Comparison of ENCODE assay signal across 29 cellular contexts in genomic region chr12:109651596-109651995, GRCh38.
"Had no signal": no experiment of that assay in that cellular context is flagged by ENCODE, and none has a peak within 500 bp of the region (broad histone marks: within the 10 kb centered on the region; RNA-seq: fewer than 3 reads in every experiment).

No MANE protein-coding gene starts in this region.

- H3K4me3 Mint-ChIP-seq: stimulated activated effector memory CD8-positive, alpha-beta T cell treated with anti-CD3 and anti-CD28 coated beads, Interleukin-12 subunit alpha, Interleukin-12 subunit beta, amount 100 ng/mL, for 72 hours; stimulated activated memory B cell treated with anti-CD40 and anti-IgM and Interleukin-4, amounts not matched to agents 10 μg/mL and 1 μg/mL and 100 μg/mL, for 72 hours; stimulated activated naive B cell treated with anti-CD40 and anti-IgM and Interleukin-4, amounts not matched to agents 10 μg/mL and 1 μg/mL and 100 μg/mL, for 72 hours; stimulated activated naive CD8-positive, alpha-beta T cell treated with anti-CD3 and anti-CD28 coated beads, Interleukin-15, amount 100 ng/mL, for 72 hours; stimulated activated naive CD8-positive, alpha-beta T cell treated with anti-CD3 and anti-CD28 coated beads, Interleukin-15, Interleukin-2, amounts not matched to agents 100 ng/mL and 50 ng/mL, for 24 hours; type B pancreatic cell had no signal

- H3K4me3 ChIP-seq: stomach, suprapubic skin, testis, thoracic aorta, thyroid gland, tibial artery, tibial nerve, transverse colon, upper lobe of left lung, upper lobe of right lung, uterus, vagina had no signal

- H3K9me3 Mint-ChIP-seq: stimulated activated effector memory CD8-positive, alpha-beta T cell treated with anti-CD3 and anti-CD28 coated beads, Interleukin-12 subunit alpha, Interleukin-12 subunit beta, amount 100 ng/mL, for 72 hours; stimulated activated memory B cell treated with anti-CD40 and anti-IgM and Interleukin-4, amounts not matched to agents 10 μg/mL and 1 μg/mL and 100 μg/mL, for 72 hours; stimulated activated naive B cell treated with anti-CD40 and anti-IgM and Interleukin-4, amounts not matched to agents 10 μg/mL and 1 μg/mL and 100 μg/mL, for 72 hours; stimulated activated naive CD8-positive, alpha-beta T cell treated with anti-CD3 and anti-CD28 coated beads, Interleukin-15, amount 100 ng/mL, for 72 hours; stimulated activated naive CD8-positive, alpha-beta T cell treated with anti-CD3 and anti-CD28 coated beads, Interleukin-15, Interleukin-2, amounts not matched to agents 100 ng/mL and 50 ng/mL, for 24 hours; type B pancreatic cell had no signal

- H3K4me1 Mint-ChIP-seq: stimulated activated effector memory CD8-positive, alpha-beta T cell treated with anti-CD3 and anti-CD28 coated beads, Interleukin-12 subunit alpha, Interleukin-12 subunit beta, amount 100 ng/mL, for 72 hours; stimulated activated memory B cell treated with anti-CD40 and anti-IgM and Interleukin-4, amounts not matched to agents 10 μg/mL and 1 μg/mL and 100 μg/mL, for 72 hours; stimulated activated naive B cell treated with anti-CD40 and anti-IgM and Interleukin-4, amounts not matched to agents 10 μg/mL and 1 μg/mL and 100 μg/mL, for 72 hours; stimulated activated naive CD8-positive, alpha-beta T cell treated with anti-CD3 and anti-CD28 coated beads, Interleukin-15, amount 100 ng/mL, for 72 hours had no signal

- H3K36me3 Mint-ChIP-seq: stimulated activated effector memory CD8-positive, alpha-beta T cell treated with anti-CD3 and anti-CD28 coated beads, Interleukin-12 subunit alpha, Interleukin-12 subunit beta, amount 100 ng/mL, for 72 hours; stimulated activated memory B cell treated with anti-CD40 and anti-IgM and Interleukin-4, amounts not matched to agents 10 μg/mL and 1 μg/mL and 100 μg/mL, for 72 hours; stimulated activated naive B cell treated with anti-CD40 and anti-IgM and Interleukin-4, amounts not matched to agents 10 μg/mL and 1 μg/mL and 100 μg/mL, for 72 hours; type B pancreatic cell had no signal

- H3K27me3 ChIP-seq: testis, thyroid gland, transverse colon, upper lobe of left lung, uterus, vagina had no signal

- H3K36me3 ChIP-seq: stomach, suprapubic skin, thoracic aorta, thyroid gland, tibial artery, tibial nerve, transverse colon, upper lobe of left lung, upper lobe of right lung, uterus, vagina had no signal

- H3K27ac ChIP-seq: stomach, suprapubic skin, testis, thoracic aorta, thyroid gland, tibial artery, tibial nerve, transverse colon, upper lobe of left lung, upper lobe of right lung, uterus, vagina had no signal

- ATAC-seq: stimulated activated effector memory CD8-positive, alpha-beta T cell treated with anti-CD3 and anti-CD28 coated beads, Interleukin-12 subunit alpha, Interleukin-12 subunit beta, amount 100 ng/mL, for 72 hours; stimulated activated naive B cell treated with anti-CD40 and anti-IgM and Interleukin-4, amounts not matched to agents 10 μg/mL and 1 μg/mL and 100 μg/mL, for 72 hours; stimulated activated naive CD8-positive, alpha-beta T cell treated with anti-CD3 and anti-CD28 coated beads, Interleukin-15, amount 100 ng/mL, for 72 hours; stimulated activated naive CD8-positive, alpha-beta T cell treated with anti-CD3 and anti-CD28 coated beads, Interleukin-15, Interleukin-2, amounts not matched to agents 100 U/mL and 50 U/mL, for 24 hours; upper lobe of right lung had no signal

- DNase-seq: stimulated activated CD4-positive, alpha-beta T cell treated with anti-CD3 and anti-CD28 coated beads, Interleukin-2, amount 100 ng/mL, for 48 hours; stimulated activated CD4-positive, alpha-beta T cell treated with anti-CD3 and anti-CD28 coated beads, Interleukin-4, amount 100 ng/mL, for 1 hour; stimulated activated CD4-positive, alpha-beta T cell treated with anti-CD3 and anti-CD28 coated beads, Interleukin-4, amount 100 ng/mL, for 24 hours; stimulated activated CD4-positive, alpha-beta T cell treated with anti-CD3 and anti-CD28 coated beads, Interleukin-4, amount 100 ng/mL, for 4 hours; stimulated activated CD8-positive, alpha-beta memory T cell treated with anti-CD3 and anti-CD28 coated beads, Interleukin-4, amount 100 ng/mL, for 48 hours; stimulated activated naive B cell treated with anti-CD40 and anti-IgM and Interleukin-4, amounts not matched to agents 10 μg/mL and 1 μg/mL and 100 μg/mL, for 72 hours; stimulated activated naive CD4-positive, alpha-beta T cell; stimulated activated naive CD4-positive, alpha-beta T cell treated with Interleukin-2 at 50 U/mL for 16 hours; stimulated activated naive CD8-positive, alpha-beta T cell treated with anti-CD3 and anti-CD28 coated beads, Interleukin-15, amount 100 ng/mL, for 72 hours; stimulated activated naive CD8-positive, alpha-beta T cell treated with anti-CD3 and anti-CD28 coated beads, Interleukin-15, Interleukin-2, amounts not matched to agents 100 U/mL and 50 U/mL, for 24 hours; stomach; substantia nigra; testis; thyroid gland; tibial artery; transverse colon; trophoblast cell; upper lobe of left lung; upper lobe of right lung; uterus had no signal

- H3K27ac Mint-ChIP-seq: stimulated activated effector memory CD8-positive, alpha-beta T cell treated with anti-CD3 and anti-CD28 coated beads, Interleukin-12 subunit alpha, Interleukin-12 subunit beta, amount 100 ng/mL, for 72 hours; stimulated activated memory B cell treated with anti-CD40 and anti-IgM and Interleukin-4, amounts not matched to agents 10 μg/mL and 1 μg/mL and 100 μg/mL, for 72 hours; stimulated activated naive B cell treated with anti-CD40 and anti-IgM and Interleukin-4, amounts not matched to agents 10 μg/mL and 1 μg/mL and 100 μg/mL, for 72 hours; stimulated activated naive CD8-positive, alpha-beta T cell treated with anti-CD3 and anti-CD28 coated beads, Interleukin-15, amount 100 ng/mL, for 72 hours; stimulated activated naive CD8-positive, alpha-beta T cell treated with anti-CD3 and anti-CD28 coated beads, Interleukin-15, Interleukin-2, amounts not matched to agents 100 ng/mL and 50 ng/mL, for 24 hours; type B pancreatic cell had no signal

- FAIRE-seq: urothelium cell line had no signal

- H3K9me3 ChIP-seq: stomach, suprapubic skin, testis, thoracic aorta, thyroid gland, tibial artery, tibial nerve, transverse colon, upper lobe of left lung, upper lobe of right lung, uterus, vagina had no signal

- H3K4me1 ChIP-seq: stomach, suprapubic skin, testis, thyroid gland, tibial artery, tibial nerve, transverse colon, upper lobe of left lung, upper lobe of right lung, uterus, vagina had no signal
